Comparison of ENCODE assay signal across 1 cellular context in genomic region chr4:105473340-105474109, GRCh38.
TF ChIP-seq lines count a peak whose summit lies in the region.

PPA2 (minus strand) TSS chr4:105474062; CDS start chr4:105474050, 12 bp downstream.

TF ChIP-seq in K562, 482 proteins besides CTCF, POLR2A, EP300 and RAD21 (continued from another document):
- TF ChIP-seq ZNF277 (CRISPR knock-in tag; IDR thresholded peaks at IDR 0.05; ENCODE audit: borderline replicate concordance) (no peak), PML (IDR thresholded peaks at IDR 0.05; ENCODE audit: low read length) (peak; percentile 72), ZNF551 (CRISPR knock-in tag; IDR thresholded peaks at IDR 0.05) (no peak), SETDB1 (IDR thresholded peaks at IDR 0.05; ENCODE audit: low read length) (no peak), ZBTB17 (CRISPR knock-in tag; IDR thresholded peaks at IDR 0.05) (no peak), ATF1 (CRISPR knock-in tag; IDR thresholded peaks at IDR 0.05) (0 out of 2 replicates have a peak, but pooled peaks have one; percentile 39), ATF1 (tag; IDR thresholded peaks at IDR 0.05) (peak; percentile 86), FOXK1 (CRISPR knock-in tag; IDR thresholded peaks at IDR 0.05; ENCODE audit: borderline replicate concordance) (peak; percentile 72; the same call in 1 of the 2 replicates), NR2C1 (IDR thresholded peaks at IDR 0.05) (no peak), NR2C1 (tag; IDR thresholded peaks at IDR 0.05) (no peak), CREBBP (IDR thresholded peaks at IDR 0.05; ENCODE audit: low read depth, low read length) (no peak), SNIP1 (IDR thresholded peaks at IDR 0.05; ENCODE audit: low read depth) (no peak)
TF ChIP-seq in K562: peak in this region for 118.
